In genomic region chr20:42612262-42612661, GRCh38 we compare ENCODE assay signal across 26 cellular contexts.
"Had no signal": no experiment of that assay in that cellular context is flagged by ENCODE, and none has a peak within 500 bp of the region (broad histone marks: within the 10 kb centered on the region; RNA-seq: fewer than 3 reads in every experiment).

No MANE protein-coding gene starts in this region.

- H3K27me3 Mint-ChIP-seq: T-cell had no signal

- H3K4me1 ChIP-seq: Peyer's patch had no signal

- ATAC-seq: PC-3, SK-N-SH treated with all-trans-retinoic acid at 6 μM for 48 hours, T-cell had no signal

- H3K36me3 ChIP-seq: Peyer's patch had no signal

- H3K27me3 ChIP-seq: Peyer's patch had no signal

- H3K36me3 Mint-ChIP-seq: T-cell had no signal

- H3K4me3 Mint-ChIP-seq: T-cell had no signal

- H3K27ac Mint-ChIP-seq: T-cell had no signal

- H3K4me1 Mint-ChIP-seq: T-cell had no signal

- H3K27ac ChIP-seq: Peyer's patch, SK-N-MC had no signal

- DNase-seq: MM.1S, MV-4-11, NCI-H1092, NCI-H1105, NCI-H1417 treated with DMSO at 0.1 percent for 48 hours, NCI-H1436 treated with DMSO at 0.1 percent for 48 hours, NCI-H1694 treated with DMSO at 0.1 percent for 48 hours, NCI-H187 treated with DMSO at 0.1 percent for 48 hours, NCI-H2029, NCI-H2081, NCI-H2171 treated with DMSO at 0.1 percent for 48 hours, NCI-H2227 treated with DMSO at 0.1 percent for 48 hours, NCI-H345, NCI-H510A treated with DMSO at 0.1 percent for 48 hours, NCI-H524 treated with DMSO at 0.1 percent for 48 hours, NCI-H526 treated with DMSO at 0.1 percent for 48 hours, NCI-H774, OCI-M1, PC-3, Peyer's patch, Right ventricle myocardium superior, RPMI8226, SHP77 treated with DMSO at 0.1 percent for 48 hours, T-cell had no signal

- H3K9me3 ChIP-seq: Peyer's patch had no signal

- H3K4me3 ChIP-seq: SK-N-MC had no signal
